Comparison of ENCODE assay signal across 1 cellular context in the genomic region with DNA sequence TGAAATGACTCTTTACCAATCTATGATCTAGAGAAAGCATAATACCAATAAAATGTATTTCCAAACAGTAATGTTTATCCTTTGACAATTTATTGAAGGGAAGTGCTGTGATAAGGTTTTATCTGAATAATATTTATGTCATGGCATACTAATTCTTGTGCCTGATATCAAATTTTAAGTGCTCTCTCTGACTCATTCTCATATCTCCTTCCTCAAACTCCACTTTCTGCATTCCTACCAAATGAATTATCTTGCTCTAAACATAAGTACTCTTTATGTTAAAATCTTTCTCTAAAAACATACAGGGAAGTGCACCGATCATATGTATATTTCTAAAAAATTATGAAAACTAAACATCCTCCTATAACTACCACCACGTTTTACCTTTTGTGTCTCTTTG.
A peak's percentile ranks its signal among the peaks of the same experiment; 100 is the strongest.
TF ChIP-seq lines count a peak whose summit lies in the region.

No MANE protein-coding gene starts in this region.

TF ChIP-seq in K562, 482 proteins besides CTCF, POLR2A, EP300 and RAD21:
- no peak for TF ChIP-seq DIDO1 (tag; IDR thresholded peaks at IDR 0.05; ENCODE audit: low read depth)
- peak; percentile 78 for TF ChIP-seq FOSL1 (tag; conservative IDR thresholded peaks at IDR 0.05)
- no peak for TF ChIP-seq XRCC3 (IDR thresholded peaks at IDR 0.05)
- TF ChIP-seq, protein P1, sequence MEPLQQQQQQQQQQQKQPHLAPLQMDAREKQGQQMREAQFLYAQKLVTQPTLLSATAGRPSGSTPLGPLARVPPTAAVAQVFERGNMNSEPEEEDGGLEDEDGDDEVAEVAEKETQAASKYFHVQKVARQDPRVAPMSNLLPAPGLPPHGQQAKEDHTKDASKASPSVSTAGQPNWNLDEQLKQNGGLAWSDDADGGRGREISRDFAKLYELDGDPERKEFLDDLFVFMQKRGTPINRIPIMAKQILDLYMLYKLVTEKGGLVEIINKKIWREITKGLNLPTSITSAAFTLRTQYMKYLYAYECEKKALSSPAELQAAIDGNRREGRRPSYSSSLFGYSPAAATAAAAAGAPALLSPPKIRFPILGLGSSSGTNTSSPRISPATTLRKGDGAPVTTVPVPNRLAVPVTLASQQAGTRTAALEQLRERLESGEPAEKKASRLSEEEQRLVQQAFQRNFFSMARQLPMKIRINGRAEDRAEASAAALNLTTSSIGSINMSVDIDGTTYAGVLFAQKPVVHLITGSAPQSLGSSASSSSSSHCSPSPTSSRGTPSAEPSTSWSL (CRISPR knock-in tag; IDR thresholded peaks at IDR 0.05; ENCODE audit: borderline replicate concordance) = no peak
- no peak for TF ChIP-seq POU5F1 (IDR thresholded peaks at IDR 0.05; ENCODE audit: borderline replicate concordance, low read depth, low read length, partially characterized antibody)
- peak; percentile 33; the same call in 1 of the 2 replicates for TF ChIP-seq ARID1B (IDR thresholded peaks at IDR 0.05)
- no peak for TF ChIP-seq MAZ (CRISPR knock-in tag; conservative IDR thresholded peaks at IDR 0.05 in 1 of 2, IDR thresholded peaks at IDR 0.05 in 1 of 2)
- no peak for TF ChIP-seq KAT2B (IDR thresholded peaks at IDR 0.05; ENCODE audit: low read depth, low read length)
- TF ChIP-seq SIX5 (IDR thresholded peaks at IDR 0.05; ENCODE audit: borderline replicate concordance in 1 of 2, insufficient read depth in 1 of 2, low read depth in 1 of 2, low read length in 2 of 2) = no peak
- TF ChIP-seq ILF3 (IDR thresholded peaks at IDR 0.05; ENCODE audit: borderline replicate concordance) = no peak
- TF ChIP-seq ZNF764 (CRISPR knock-in tag; IDR thresholded peaks at IDR 0.05; ENCODE audit: low read depth) = no peak
- no peak for TF ChIP-seq ZNF584 (CRISPR knock-in tag; IDR thresholded peaks at IDR 0.05; ENCODE audit: low read depth)
- TF ChIP-seq NFYB (IDR thresholded peaks at IDR 0.05; ENCODE audit: extremely low read depth, insufficient read length) = no peak
- no peak for TF ChIP-seq HNRNPK (IDR thresholded peaks at IDR 0.05; ENCODE audit: low read depth, low read length, poor library complexity, severe bottlenecking)
- TF ChIP-seq RBBP5 (IDR thresholded peaks at IDR 0.05; ENCODE audit: borderline replicate concordance, insufficient read depth, low read length, poor library complexity, severe bottlenecking) = no peak
- peak; percentile 25; the same call in 1 of the 2 replicates for TF ChIP-seq CBFA2T3 (IDR thresholded peaks at IDR 0.05)
- no peak for TF ChIP-seq TAF9B (IDR thresholded peaks at IDR 0.05; ENCODE audit: partially characterized antibody)
- no peak for TF ChIP-seq BRD4 (IDR thresholded peaks at IDR 0.05)
- TF ChIP-seq, protein P2, sequence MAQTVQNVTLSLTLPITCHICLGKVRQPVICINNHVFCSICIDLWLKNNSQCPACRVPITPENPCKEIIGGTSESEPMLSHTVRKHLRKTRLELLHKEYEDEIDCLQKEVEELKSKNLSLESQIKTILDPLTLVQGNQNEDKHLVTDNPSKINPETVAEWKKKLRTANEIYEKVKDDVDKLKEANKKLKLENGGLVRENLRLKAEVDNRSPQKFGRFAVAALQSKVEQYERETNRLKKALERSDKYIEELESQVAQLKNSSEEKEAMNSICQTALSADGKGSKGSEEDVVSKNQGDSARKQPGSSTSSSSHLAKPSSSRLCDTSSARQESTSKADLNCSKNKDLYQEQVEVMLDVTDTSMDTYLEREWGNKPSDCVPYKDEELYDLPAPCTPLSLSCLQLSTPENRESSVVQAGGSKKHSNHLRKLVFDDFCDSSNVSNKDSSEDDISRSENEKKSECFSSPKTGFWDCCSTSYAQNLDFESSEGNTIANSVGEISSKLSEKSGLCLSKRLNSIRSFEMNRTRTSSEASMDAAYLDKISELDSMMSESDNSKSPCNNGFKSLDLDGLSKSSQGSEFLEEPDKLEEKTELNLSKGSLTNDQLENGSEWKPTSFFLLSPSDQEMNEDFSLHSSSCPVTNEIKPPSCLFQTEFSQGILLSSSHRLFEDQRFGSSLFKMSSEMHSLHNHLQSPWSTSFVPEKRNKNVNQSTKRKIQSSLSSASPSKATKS (CRISPR knock-in tag; IDR thresholded peaks at IDR 0.05) = no peak
